ENCODE assay signal across 24 cellular contexts in genomic region chr11:66686100-66686785, GRCh38. TPM values are rescaled to one million over a fixed set of nuclear protein-coding genes. Genes with fewer than 3 reads are reported as not detected.
DNase-seq lines count a peak whose midpoint lies in the region; ATAC-seq, FAIRE-seq and TF ChIP-seq lines count a peak whose summit lies in the region.
"Had no signal": no experiment of that assay in that cellular context is flagged by ENCODE, and none has a peak within 500 bp of the region (broad histone marks: within the 10 kb centered on the region; RNA-seq: fewer than 3 reads in every experiment).

No MANE protein-coding gene starts in this region.

- H3K4me3 Mint-ChIP-seq in chondrocyte (ENCODE audit: unreplicated experiment) = no peak overlapping the region
- no peak overlapping the region for H3K4me3 Mint-ChIP-seq in mesothelial cell of epicardium
- H3K4me3 Mint-ChIP-seq: activated naive CD4-positive, alpha-beta T cell treated with anti-CD3 and anti-CD28 coated beads, Interleukin-2, amount 10 ng/mL, durations not matched to agents 7 days and 5 days; activated T-cell treated with anti-CD3 and anti-CD28 coated beads, Interleukin-2, amount 50 U/mL, for 24 hours; natural killer cell treated with Interleukin-12 subunit alpha and Interleukin-12 subunit beta and Interleukin-15 and Interleukin-18, amount 100 ng/mL, for 72 hours; stimulated activated naive CD8-positive, alpha-beta T cell treated with anti-CD3 and anti-CD28 coated beads, Interleukin-15, amount 100 ng/mL, for 72 hours had no signal

- H3K4me1 Mint-ChIP-seq in chondrocyte (ENCODE audit: low read depth) = no peaks in the 10 kb centered on the region
- peaks cover 10% of the 10 kb centered on the region for H3K4me1 Mint-ChIP-seq in mesothelial cell of epicardium
- H3K4me1 Mint-ChIP-seq: activated naive CD4-positive, alpha-beta T cell treated with anti-CD3 and anti-CD28 coated beads, Interleukin-2, amount 10 ng/mL, durations not matched to agents 7 days and 5 days; stimulated activated naive CD8-positive, alpha-beta T cell treated with anti-CD3 and anti-CD28 coated beads, Interleukin-15, amount 100 ng/mL, for 72 hours had no signal

- no peaks in the 10 kb centered on the region for H3K4me1 ChIP-seq in PC-3 (ENCODE audit: insufficient read depth, low read length)
- H3K4me1 ChIP-seq in thymus (ENCODE audit: control insufficient read depth, insufficient read depth, low read length) = no peaks in the 10 kb centered on the region
- no peaks in the 10 kb centered on the region for H3K4me1 ChIP-seq in gastrocnemius medialis
- H3K4me1 ChIP-seq: upper lobe of left lung had no signal

- H3K9ac ChIP-seq in PC-3 (ENCODE audit: low read length) = no peak overlapping the region

- H2AFZ ChIP-seq in PC-3 (ENCODE audit: low read length) = no peak overlapping the region

- no peaks in the 10 kb centered on the region for H4K20me1 ChIP-seq in PC-3 (ENCODE audit: low read length)

- no peak for TF ChIP-seq POLR2A in gastrocnemius medialis (IDR thresholded peaks at IDR 0.05)

- no peak for FAIRE-seq in D721Med (lab: Jason Lieb, UNC)
- FAIRE-seq: astrocyte, colon, H54, small intestine had no signal

- TF ChIP-seq CTCF in PC-3 (conservative IDR thresholded peaks at IDR 0.05; ENCODE audit: low read depth, low read length) (no peak), chondrocyte (IDR thresholded peaks at IDR 0.05) (no peak), mesothelial cell of epicardium (IDR thresholded peaks at IDR 0.05; ENCODE audit: unreplicated experiment) (no peak), gastrocnemius medialis (IDR thresholded peaks at IDR 0.05 in 4 of 5, conservative IDR thresholded peaks at IDR 0.05 in 1 of 5) (no peak), D721Med (IDR thresholded peaks at IDR 0.05; ENCODE audit: insufficient read depth, missing control alignments) (no peak)

- no peak overlapping the region for H3K4me3 ChIP-seq in PC-3 (ENCODE audit: low read length)
- H3K4me3 ChIP-seq in thymus (ENCODE audit: low read length) = no peak overlapping the region
- H3K4me3 ChIP-seq in gastrocnemius medialis = no peak overlapping the region
- H3K4me3 ChIP-seq: upper lobe of left lung had no signal

- no peak for DNase-seq in PC-3
- DNase-seq in chondrocyte (ENCODE audit: low spot score) = peak; percentile 58
- no peak for DNase-seq in mesothelial cell of epicardium (ENCODE audit: low spot score in 2 of 2, unreplicated experiment in 2 of 2)
- no peak for DNase-seq in gastrocnemius medialis
- no peak for DNase-seq in activated naive CD4-positive, alpha-beta T cell treated with anti-CD3 and anti-CD28 coated beads, Interleukin-2, amount 50 U/mL, for 16 hours
- no peak for DNase-seq in D721Med (ENCODE audit: insufficient read length, low spot score)
- DNase-seq: activated CD4-positive, CD25-positive, alpha-beta regulatory T cell treated with anti-CD3 and anti-CD28 coated beads, Interleukin-2, amount 50 U/mL, for 72 hours; activated naive CD4-positive, alpha-beta T cell treated with anti-CD3 and anti-CD28 coated beads, Interleukin-2, amount 10 ng/mL, durations not matched to agents 7 days and 5 days; activated T-cell treated with anti-CD3 and anti-CD28 coated beads, Interleukin-2, amount 50 U/mL, for 24 hours; hippocampal formation; mesenchymal stem cell; NCI-H1092; NCI-H2029 treated with DMSO at 0.1 percent for 48 hours; NCI-H446 treated with DMSO at 0.1 percent for 48 hours; small intestine; stimulated activated CD4-positive, alpha-beta T cell treated with anti-CD3 and anti-CD28 coated beads, Interleukin-4, amount 100 ng/mL, for 1 hour; stimulated activated naive CD8-positive, alpha-beta T cell treated with anti-CD3 and anti-CD28 coated beads, Interleukin-15, amount 100 ng/mL, for 72 hours had no signal

- H3K9me2 ChIP-seq in PC-3 (replicated peaks; ENCODE audit: low read length) = no peaks in the 10 kb centered on the region

- in situ Hi-C loops in gastrocnemius medialis (cut with MboI; ENCODE audit: low sequenced_read_pairs in 4 of 4) = loop anchor here in 2 of 4 donors (25.0 kb wide), 1 partner anchor 274 kb away; the partner anchor contains the start of gene NPAS4 (in 2 of the 2)

- H3K36me3 ChIP-seq in PC-3 (ENCODE audit: low read depth, low read length) = peaks cover 9% of the 10 kb centered on the region; the same call in 1 of the 2 replicates
- no peaks in the 10 kb centered on the region for H3K36me3 ChIP-seq in thymus (ENCODE audit: control insufficient read depth, insufficient read depth)
- no peaks in the 10 kb centered on the region for H3K36me3 ChIP-seq in gastrocnemius medialis
- H3K36me3 ChIP-seq: upper lobe of left lung had no signal

- H3K9me3 ChIP-seq in PC-3 (ENCODE audit: low read length) (no peaks in the 10 kb centered on the region), thymus (ENCODE audit: control insufficient read depth) (no peaks in the 10 kb centered on the region), gastrocnemius medialis (no peaks in the 10 kb centered on the region)
- H3K9me3 ChIP-seq: upper lobe of left lung had no signal

- ATAC-seq in PC-3 (peak; percentile 8; the same call in 1 of the 2 replicates), gastrocnemius medialis (no peak), HG02852 (IDR thresholded peaks at IDR 0.05; ENCODE audit: unreplicated experiment) (no peak)
- ATAC-seq: natural killer cell treated with Interleukin-12 subunit alpha and Interleukin-12 subunit beta and Interleukin-15 and Interleukin-18, amount 100 ng/mL, for 72 hours; stimulated activated naive CD8-positive, alpha-beta T cell treated with anti-CD3 and anti-CD28 coated beads, Interleukin-15, amount 100 ng/mL, for 72 hours had no signal

- BruUV-seq in PC-3 (replicated peaks; lab: Mats Ljungman, UMichigan) = no TSS peak

- H3K27ac Mint-ChIP-seq in chondrocyte (ENCODE audit: unreplicated experiment) (peak overlapping the region; percentile 54), mesothelial cell of epicardium (peak overlapping the region; percentile 70)
- H3K27ac Mint-ChIP-seq: activated naive CD4-positive, alpha-beta T cell treated with anti-CD3 and anti-CD28 coated beads, Interleukin-2, amount 10 ng/mL, durations not matched to agents 7 days and 5 days; activated T-cell treated with anti-CD3 and anti-CD28 coated beads, Interleukin-2, amount 50 U/mL, for 24 hours; natural killer cell treated with Interleukin-12 subunit alpha and Interleukin-12 subunit beta and Interleukin-15 and Interleukin-18, amount 100 ng/mL, for 72 hours; stimulated activated naive CD8-positive, alpha-beta T cell treated with anti-CD3 and anti-CD28 coated beads, Interleukin-15, amount 100 ng/mL, for 72 hours had no signal

- no peak overlapping the region for H3K4me2 ChIP-seq in PC-3 (ENCODE audit: low read length)

- 94% methylated on average over 15 of the region's 15 CpGs for WGBS in thymus

- H3K79me2 ChIP-seq in PC-3 (ENCODE audit: low read length) = no peaks in the 10 kb centered on the region

- H3K27ac ChIP-seq in PC-3 (ENCODE audit: low read length) (no peak overlapping the region), thymus (ENCODE audit: low read depth) (peak overlapping the region; percentile 11), gastrocnemius medialis (no peak overlapping the region)
- H3K27ac ChIP-seq: upper lobe of left lung had no signal

- intact Hi-C loops in PC-3 (cut with micrococcal nuclease) = no loop called here
- intact Hi-C loops in gastrocnemius medialis (cut with DNase I; ENCODE audit: low total_unique reads) = no loop called here

- POLR2A ChIA-PET in PC-3 (lab: Charles Lee; ENCODE audit: unreplicated experiment) = interaction anchor here (0.6 kb wide), 1 partner anchor 1518 kb away, joined by 4 read pairs; no protein-coding TSS in a partner anchor

- H3F3A ChIP-seq in PC-3 (ENCODE audit: low read length, unreplicated experiment) = no peaks in the 10 kb centered on the region

- no peaks in the 10 kb centered on the region for H3K27me3 ChIP-seq in PC-3 (ENCODE audit: low read length)
- H3K27me3 ChIP-seq in thymus (ENCODE audit: control insufficient read depth, insufficient read depth) = no peaks in the 10 kb centered on the region
- H3K27me3 ChIP-seq in gastrocnemius medialis = no peaks in the 10 kb centered on the region
- H3K27me3 ChIP-seq: upper lobe of left lung had no signal

- H3K36me3 Mint-ChIP-seq in chondrocyte (ENCODE audit: low read depth) (peaks cover 7% of the 10 kb centered on the region), mesothelial cell of epicardium (peaks cover 23% of the 10 kb centered on the region)
- H3K36me3 Mint-ChIP-seq: activated naive CD4-positive, alpha-beta T cell treated with anti-CD3 and anti-CD28 coated beads, Interleukin-2, amount 10 ng/mL, durations not matched to agents 7 days and 5 days; natural killer cell treated with Interleukin-12 subunit alpha and Interleukin-12 subunit beta and Interleukin-15 and Interleukin-18, amount 100 ng/mL, for 72 hours had no signal

- H3K9me3 Mint-ChIP-seq in chondrocyte (ENCODE audit: low read depth) = no peaks in the 10 kb centered on the region
- H3K9me3 Mint-ChIP-seq in mesothelial cell of epicardium = no peaks in the 10 kb centered on the region
- H3K9me3 Mint-ChIP-seq: activated naive CD4-positive, alpha-beta T cell treated with anti-CD3 and anti-CD28 coated beads, Interleukin-2, amount 10 ng/mL, durations not matched to agents 7 days and 5 days; activated T-cell treated with anti-CD3 and anti-CD28 coated beads, Interleukin-2, amount 50 U/mL, for 24 hours; natural killer cell treated with Interleukin-12 subunit alpha and Interleukin-12 subunit beta and Interleukin-15 and Interleukin-18, amount 100 ng/mL, for 72 hours; stimulated activated naive CD8-positive, alpha-beta T cell treated with anti-CD3 and anti-CD28 coated beads, Interleukin-15, amount 100 ng/mL, for 72 hours had no signal

- H3K27me3 Mint-ChIP-seq in chondrocyte (ENCODE audit: low read depth) (no peaks in the 10 kb centered on the region), mesothelial cell of epicardium (ENCODE audit: low read depth) (no peaks in the 10 kb centered on the region)
- H3K27me3 Mint-ChIP-seq: activated T-cell treated with anti-CD3 and anti-CD28 coated beads, Interleukin-2, amount 50 U/mL, for 24 hours; natural killer cell treated with Interleukin-12 subunit alpha and Interleukin-12 subunit beta and Interleukin-15 and Interleukin-18, amount 100 ng/mL, for 72 hours; stimulated activated naive CD8-positive, alpha-beta T cell treated with anti-CD3 and anti-CD28 coated beads, Interleukin-15, amount 100 ng/mL, for 72 hours had no signal

- CTCF ChIA-PET in PC-3 (lab: Charles Lee) = no interaction called here

RNA-seq across cellular contexts. Expression of gene RBM4B, which starts 8.6 kb away (rescaled TPM):
- total RNA-seq in PC-3 (2014; rRNA removed) (31.4 and 40.2 TPM in 2 replicates), chondrocyte (19.6 to 26.3 TPM (median 22.5 TPM) in 3 replicates), mesothelial cell of epicardium (38.7 to 40.7 TPM (median 39.6 TPM) in 3 replicates), gastrocnemius medialis (10 to 100 TPM in 1 of 4 donors, 1 to 10 TPM in 3; 4.5 to 11.7 (median 6.5) TPM)
- 17.9 TPM for polyA plus RNA-seq in thymus

RNA-seq across cellular contexts. Expression of gene SPTBN2, which starts 42.8 kb away (rescaled TPM):
- total RNA-seq in PC-3 (2014; rRNA removed) = 74.9 and 154 TPM in 2 replicates
- total RNA-seq in chondrocyte = 13.2 to 18.6 TPM (median 15.7 TPM) in 3 replicates
- 62.0 to 63.4 TPM (median 62.4 TPM) in 3 replicates for total RNA-seq in mesothelial cell of epicardium
- 8.5 TPM for polyA plus RNA-seq in thymus
- 1 to 10 TPM in 2 of 4 donors, under 1 TPM in 2; 0.40 to 1.5 (median 1.0) TPM for total RNA-seq in gastrocnemius medialis

RNA-seq across cellular contexts. Expression of gene RBM4, which starts 47.7 kb away (rescaled TPM):
- total RNA-seq in PC-3 (2014; rRNA removed) (152 and 164 TPM in 2 replicates), chondrocyte (109 to 118 TPM (median 117 TPM) in 3 replicates), mesothelial cell of epicardium (240 to 248 TPM (median 242 TPM) in 3 replicates), gastrocnemius medialis (100 to 1,000 TPM in 1 of 4 donors, 10 to 100 TPM in 3; 62.4 to 117 (median 69.2) TPM)
- 121 TPM for polyA plus RNA-seq in thymus
